9 cellular contexts compared by ENCODE assay signal in the genomic region with DNA sequence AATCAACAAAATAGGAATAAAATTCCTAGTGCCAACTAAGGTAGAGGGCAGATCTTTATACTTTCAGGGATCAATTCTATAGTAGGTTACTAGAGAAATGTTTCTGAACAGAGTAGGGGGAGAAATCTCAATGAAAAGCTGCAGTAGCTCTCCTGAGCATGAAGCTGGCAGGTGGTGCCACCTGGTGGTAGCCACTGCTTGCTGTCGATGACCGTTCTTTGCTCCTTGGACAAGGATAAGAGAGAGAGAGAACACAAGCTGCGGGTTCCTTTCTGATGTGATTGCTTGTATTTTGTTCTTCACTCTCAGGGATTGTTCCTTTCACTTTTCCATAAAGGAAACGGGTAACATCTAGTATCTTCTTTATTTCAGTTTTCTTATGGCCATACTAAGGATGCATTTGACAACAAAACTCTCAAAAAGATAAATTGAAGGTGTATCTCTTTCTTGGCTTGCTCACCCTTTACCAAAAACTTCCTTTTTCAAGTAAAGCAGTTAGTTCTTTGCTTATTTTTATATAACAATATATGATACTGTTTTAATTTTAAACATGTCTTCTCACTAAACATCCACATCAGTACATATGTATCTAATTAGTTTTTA. TPM values are rescaled to one million over a fixed set of nuclear protein-coding genes. Genes with fewer than 3 reads are reported as not detected.
DNase-seq lines count a peak whose midpoint lies in the region; ATAC-seq, FAIRE-seq and TF ChIP-seq lines count a peak whose summit lies in the region.
"Had no signal": no experiment of that assay in that cellular context is flagged by ENCODE, and none has a peak within 500 bp of the region (broad histone marks: within the 10 kb centered on the region; RNA-seq: fewer than 3 reads in every experiment).

No MANE protein-coding gene starts in this region.

- no peak overlapping the region for H3K4me3 Mint-ChIP-seq in nephron
- H3K4me3 Mint-ChIP-seq: activated naive CD8-positive, alpha-beta T cell had no signal

- peak; percentile 65 for ATAC-seq in GM19468 (IDR thresholded peaks at IDR 0.05; ENCODE audit: extremely low read depth, unreplicated experiment)

- H3K4me3 ChIP-seq in OCI-LY1 (ENCODE audit: low read depth, low read length, poor library complexity, severe bottlenecking) (no peak overlapping the region), esophagus squamous epithelium (no peak overlapping the region), tibial artery (no peak overlapping the region)

- H3K27me3 ChIP-seq in OCI-LY1 (ENCODE audit: insufficient read depth, low read length) (no peaks in the 10 kb centered on the region), esophagus squamous epithelium (peaks cover 0 to 9% (median 0%) of the 10 kb centered on the region in 4 donors), tibial artery (peaks cover 0 to 10% of the 10 kb centered on the region in 2 donors)

- TF ChIP-seq CTCF in OCI-LY1 (IDR thresholded peaks at IDR 0.05; ENCODE audit: low read length), result peak; percentile 91
- peak; percentile 53 to 84 (median 72) for TF ChIP-seq CTCF in esophagus squamous epithelium (IDR thresholded peaks at IDR 0.05)
- peak; percentile 93 to 96 (median 95) for TF ChIP-seq CTCF in nephron (IDR thresholded peaks at IDR 0.05; ENCODE audit: unreplicated experiment in 3 of 3)
- TF ChIP-seq CTCF in tibial artery (IDR thresholded peaks at IDR 0.05), result peak; percentile 58 to 82

- H3K36me3 ChIP-seq in OCI-LY1 (ENCODE audit: insufficient read depth, low read length) (no peaks in the 10 kb centered on the region), esophagus squamous epithelium (no peaks in the 10 kb centered on the region), tibial artery (no peaks in the 10 kb centered on the region)

- H3K4me1 Mint-ChIP-seq in nephron, result peaks cover 13% of the 10 kb centered on the region

- no peaks in the 10 kb centered on the region for H3K9me2 ChIP-seq in OCI-LY1 (ENCODE audit: low read depth, low read length)

- in situ Hi-C loops in Caki2 (cut with HindIII; ENCODE audit: low pct_unique_long_range_greater_than_20kb, low sequenced_read_pairs), result no loop called here

- no peak for TF ChIP-seq POLR2A in esophagus squamous epithelium (IDR thresholded peaks at IDR 0.05)

- no peaks in the 10 kb centered on the region for H3K9me3 ChIP-seq in OCI-LY1 (ENCODE audit: low read length)
- H3K9me3 ChIP-seq in esophagus squamous epithelium, result no peaks in the 10 kb centered on the region
- no peaks in the 10 kb centered on the region for H3K9me3 ChIP-seq in tibial artery

- H3F3A ChIP-seq in OCI-LY1 (ENCODE audit: insufficient read depth, low read length), result no peaks in the 10 kb centered on the region

- no peaks in the 10 kb centered on the region for H3K36me3 Mint-ChIP-seq in nephron (ENCODE audit: low read depth)
- H3K36me3 Mint-ChIP-seq: activated naive CD8-positive, alpha-beta T cell had no signal

- H4K20me1 ChIP-seq in OCI-LY1 (ENCODE audit: insufficient read depth, low read length), result no peaks in the 10 kb centered on the region

- no peak overlapping the region for H3K4me2 ChIP-seq in OCI-LY1 (ENCODE audit: low read length)

- H3K4me1 ChIP-seq in OCI-LY1 (ENCODE audit: insufficient read depth, low read length, severe bottlenecking) (no peaks in the 10 kb centered on the region), esophagus squamous epithelium (no peaks in the 10 kb centered on the region), tibial artery (no peaks in the 10 kb centered on the region)

- 0 to 2% methylated on average over 4 of the region's 4 CpGs for WGBS in esophagus squamous epithelium, 2 donors

- no peaks in the 10 kb centered on the region for H3K9me3 Mint-ChIP-seq in nephron

- no peak overlapping the region for H2AFZ ChIP-seq in OCI-LY1 (ENCODE audit: low read length)

- intact Hi-C loops in esophagus squamous epithelium (cut with DNase I) (no loop called here), tibial artery (cut with DNase I; ENCODE audit: low total_unique reads) (no loop called here)

- H3K9ac ChIP-seq in OCI-LY1 (ENCODE audit: low read length), result no peak overlapping the region

- H3K27ac ChIP-seq in OCI-LY1 (ENCODE audit: low read depth, low read length, poor library complexity, severe bottlenecking), result no peak overlapping the region
- no peak overlapping the region for H3K27ac ChIP-seq in esophagus squamous epithelium
- H3K27ac ChIP-seq in tibial artery, result no peak overlapping the region

- peak; percentile 69 for FAIRE-seq in HTR-8/SVneo (lab: Jason Lieb, UNC)

- no peaks in the 10 kb centered on the region for H3K79me2 ChIP-seq in OCI-LY1 (ENCODE audit: insufficient read depth, low read length)

- H3K27ac Mint-ChIP-seq in nephron, result no peak overlapping the region
- H3K27ac Mint-ChIP-seq: activated naive CD8-positive, alpha-beta T cell had no signal

- H3K27me3 Mint-ChIP-seq in nephron (ENCODE audit: low read depth), result no peaks in the 10 kb centered on the region

- DNase-seq in Caki2 (ENCODE audit: low read depth) (peak; percentile 75), HTR-8/SVneo (ENCODE audit: insufficient read length, low spot score) (peak; percentile 72), esophagus squamous epithelium (lab: John Stamatoyannopoulos, UW) (no peak), tibial artery (peak in 1 of 2 donors; percentile 64)
- DNase-seq in activated CD8-positive, alpha-beta memory T cell treated with anti-CD3 and anti-CD28 coated beads, Interleukin-2, amount 50 U/mL, for 4 hours, result peak; percentile 63

RNA-seq across cellular contexts. Expression of gene MRPL19, which starts 18.6 kb away (rescaled TPM):
- 71.3 and 125 TPM in 2 replicates for total RNA-seq in Caki2 (2014; rRNA removed; shearing (Covaris generic); ENCODE audit: low replicate concordance)
- total RNA-seq in esophagus squamous epithelium, result 10 to 100 TPM; 29.6 to 48.5 (median 43.6) TPM
